ENCODE assay signal across 36 cellular contexts in genomic region chr2:212066546-212066945, GRCh38.
"Had no signal": no experiment of that assay in that cellular context is flagged by ENCODE, and none has a peak within 500 bp of the region (broad histone marks: within the 10 kb centered on the region; RNA-seq: fewer than 3 reads in every experiment).

No MANE protein-coding gene starts in this region.

- H3K27ac Mint-ChIP-seq: activated B cell treated with CpG ODN at 0.5 μM for 24 hours; activated CD4-positive, alpha-beta memory T cell treated with anti-CD3 and anti-CD28 coated beads for 36 hours; activated CD4-positive, alpha-beta T cell treated with anti-CD3 and anti-CD28 coated beads, Interleukin-2, amount 10 ng/mL, durations not matched to agents 24 days and 14 days; activated CD8-positive, alpha-beta T cell treated with anti-CD3 and anti-CD28 coated beads for 36 hours; activated naive CD4-positive, alpha-beta T cell treated with anti-CD3 and anti-CD28 coated beads, Interleukin-2, amount 10 ng/mL, durations not matched to agents 7 days and 5 days; activated naive CD4-positive, alpha-beta T cell treated with anti-CD3 and anti-CD28 coated beads, Interleukin-2, amount 50 U/mL, for 24 hours; activated naive CD8-positive, alpha-beta T cell; activated naive CD8-positive, alpha-beta T cell treated with anti-CD3 and anti-CD28 coated beads, Interleukin-2, amount 10 ng/mL, durations not matched to agents 7 days and 5 days; activated naive CD8-positive, alpha-beta T cell treated with anti-CD3 and anti-CD28 coated beads, Interleukin-2, amount 50 U/mL, for 24 hours; activated T-cell treated with anti-CD3 and anti-CD28 coated beads, Interleukin-2, amount 50 U/mL, for 72 hours; activated T-helper 1 cell treated with anti-CD3 and anti-CD28 coated beads, Interleukin-12 subunit alpha, Interleukin-12 subunit beta, Interleukin-2, Interleukin-4 antibody, amounts not matched to agents 30 ng/mL and 10 ng/mL and 1 ng/mL, durations not matched to agents 14 hours and 24 hours and 36 hours; activated T-helper 17 cell treated with anti-CD3 and anti-CD28 coated beads, Interleukin-2, amount 50 U/mL, for 72 hours; T-helper 1 cell treated with Interleukin-12 subunit alpha and Interleukin-12 subunit beta and Interleukin-4 antibody, amounts not matched to agents 30 μg/mL and 1 μg/mL, for 36 hours; T-helper 2 cell treated with Interferon-gamma antibody and Interleukin-4, amounts not matched to agents 5 μg/mL and 100 μg/mL, for 36 hours had no signal

- ATAC-seq: activated CD8-positive, alpha-beta T cell treated with anti-CD3 and anti-CD28 coated beads for 36 hours; activated naive CD8-positive, alpha-beta T cell treated with anti-CD3 and anti-CD28 coated beads, Interleukin-2, amount 50 U/mL, for 24 hours; activated T-cell treated with anti-CD3 and anti-CD28 coated beads, Interleukin-2, amount 50 U/mL, for 4 hours; activated T-cell treated with anti-CD3 and anti-CD28 coated beads, Interleukin-2, amount 50 U/mL, for 72 hours; activated T-helper 17 cell treated with anti-CD3 and anti-CD28 coated beads, Interleukin-2, amount 50 U/mL, for 72 hours had no signal

- H3K27ac ChIP-seq: ascending aorta, VCaP had no signal

- H3K27me3 Mint-ChIP-seq: activated B cell treated with CpG ODN at 0.5 μM for 24 hours; activated CD4-positive, alpha-beta memory T cell treated with anti-CD3 and anti-CD28 coated beads for 36 hours; activated CD4-positive, alpha-beta T cell treated with anti-CD3 and anti-CD28 coated beads, Interleukin-2, amount 10 ng/mL, durations not matched to agents 24 days and 14 days; activated CD8-positive, alpha-beta T cell treated with anti-CD3 and anti-CD28 coated beads for 36 hours; activated naive CD4-positive, alpha-beta T cell treated with anti-CD3 and anti-CD28 coated beads, Interleukin-2, amount 10 ng/mL, durations not matched to agents 7 days and 5 days; activated naive CD4-positive, alpha-beta T cell treated with anti-CD3 and anti-CD28 coated beads, Interleukin-2, amount 50 U/mL, for 24 hours; activated naive CD8-positive, alpha-beta T cell; activated naive CD8-positive, alpha-beta T cell treated with anti-CD3 and anti-CD28 coated beads, Interleukin-2, amount 10 ng/mL, durations not matched to agents 7 days and 5 days; activated naive CD8-positive, alpha-beta T cell treated with anti-CD3 and anti-CD28 coated beads, Interleukin-2, amount 50 U/mL, for 24 hours; activated T-helper 17 cell treated with anti-CD3 and anti-CD28 coated beads, Interleukin-2, amount 50 U/mL, for 72 hours; brain had no signal

- H3K9me3 Mint-ChIP-seq: activated CD4-positive, alpha-beta T cell treated with anti-CD3 and anti-CD28 coated beads, Interleukin-2, amount 10 ng/mL, durations not matched to agents 24 days and 14 days; activated CD8-positive, alpha-beta T cell treated with anti-CD3 and anti-CD28 coated beads for 36 hours; activated naive CD8-positive, alpha-beta T cell treated with anti-CD3 and anti-CD28 coated beads, Interleukin-2, amount 10 ng/mL, durations not matched to agents 7 days and 5 days; activated T-helper 1 cell treated with anti-CD3 and anti-CD28 coated beads, Interleukin-12 subunit alpha, Interleukin-12 subunit beta, Interleukin-2, Interleukin-4 antibody, amounts not matched to agents 30 ng/mL and 10 ng/mL and 1 ng/mL, durations not matched to agents 14 hours and 24 hours and 36 hours; brain; T-helper 1 cell treated with Interleukin-12 subunit alpha and Interleukin-12 subunit beta and Interleukin-4 antibody, amounts not matched to agents 30 μg/mL and 1 μg/mL, for 36 hours; T-helper 2 cell treated with Interferon-gamma antibody and Interleukin-4, amounts not matched to agents 5 μg/mL and 100 μg/mL, for 36 hours had no signal

- H3K36me3 ChIP-seq: ascending aorta had no signal

- H3K4me3 Mint-ChIP-seq: activated B cell treated with CpG ODN at 0.5 μM for 24 hours; activated CD4-positive, alpha-beta memory T cell treated with anti-CD3 and anti-CD28 coated beads for 36 hours; activated CD4-positive, alpha-beta T cell treated with anti-CD3 and anti-CD28 coated beads, Interleukin-2, amount 10 ng/mL, durations not matched to agents 24 days and 14 days; activated CD8-positive, alpha-beta T cell treated with anti-CD3 and anti-CD28 coated beads for 36 hours; activated naive CD4-positive, alpha-beta T cell treated with anti-CD3 and anti-CD28 coated beads, Interleukin-2, amount 10 ng/mL, durations not matched to agents 7 days and 5 days; activated naive CD4-positive, alpha-beta T cell treated with anti-CD3 and anti-CD28 coated beads, Interleukin-2, amount 50 U/mL, for 24 hours; activated naive CD8-positive, alpha-beta T cell; activated naive CD8-positive, alpha-beta T cell treated with anti-CD3 and anti-CD28 coated beads, Interleukin-2, amount 10 ng/mL, durations not matched to agents 7 days and 5 days; activated naive CD8-positive, alpha-beta T cell treated with anti-CD3 and anti-CD28 coated beads, Interleukin-2, amount 50 U/mL, for 24 hours; activated T-cell treated with anti-CD3 and anti-CD28 coated beads, Interleukin-2, amount 50 U/mL, for 4 hours; activated T-cell treated with anti-CD3 and anti-CD28 coated beads, Interleukin-2, amount 50 U/mL, for 72 hours; activated T-helper 1 cell treated with anti-CD3 and anti-CD28 coated beads, Interleukin-12 subunit alpha, Interleukin-12 subunit beta, Interleukin-2, Interleukin-4 antibody, amounts not matched to agents 30 ng/mL and 10 ng/mL and 1 ng/mL, durations not matched to agents 14 hours and 24 hours and 36 hours; activated T-helper 17 cell treated with anti-CD3 and anti-CD28 coated beads, Interleukin-2, amount 50 U/mL, for 72 hours; brain; T-helper 1 cell treated with Interleukin-12 subunit alpha and Interleukin-12 subunit beta and Interleukin-4 antibody, amounts not matched to agents 30 μg/mL and 1 μg/mL, for 36 hours; T-helper 2 cell treated with Interferon-gamma antibody and Interleukin-4, amounts not matched to agents 5 μg/mL and 100 μg/mL, for 36 hours had no signal

- H3K4me1 ChIP-seq: ascending aorta had no signal

- H3K9me3 ChIP-seq: ascending aorta had no signal

- FAIRE-seq: TTC549 had no signal

- H3K4me3 ChIP-seq: ascending aorta had no signal

- H3K4me1 Mint-ChIP-seq: activated B cell treated with CpG ODN at 0.5 μM for 24 hours; activated CD4-positive, alpha-beta T cell treated with anti-CD3 and anti-CD28 coated beads, Interleukin-2, amount 10 ng/mL, durations not matched to agents 24 days and 14 days; activated naive CD4-positive, alpha-beta T cell treated with anti-CD3 and anti-CD28 coated beads, Interleukin-2, amount 10 ng/mL, durations not matched to agents 7 days and 5 days; activated naive CD4-positive, alpha-beta T cell treated with anti-CD3 and anti-CD28 coated beads, Interleukin-2, amount 50 U/mL, for 24 hours; activated naive CD8-positive, alpha-beta T cell treated with anti-CD3 and anti-CD28 coated beads, Interleukin-2, amount 10 ng/mL, durations not matched to agents 7 days and 5 days; activated naive CD8-positive, alpha-beta T cell treated with anti-CD3 and anti-CD28 coated beads, Interleukin-2, amount 50 U/mL, for 24 hours; activated T-helper 17 cell treated with anti-CD3 and anti-CD28 coated beads, Interleukin-2, amount 50 U/mL, for 72 hours had no signal

- H3K36me3 Mint-ChIP-seq: activated CD4-positive, alpha-beta memory T cell treated with anti-CD3 and anti-CD28 coated beads for 36 hours; activated naive CD4-positive, alpha-beta T cell treated with anti-CD3 and anti-CD28 coated beads, Interleukin-2, amount 10 ng/mL, durations not matched to agents 7 days and 5 days; activated naive CD4-positive, alpha-beta T cell treated with anti-CD3 and anti-CD28 coated beads, Interleukin-2, amount 50 U/mL, for 24 hours; activated naive CD8-positive, alpha-beta T cell; activated naive CD8-positive, alpha-beta T cell treated with anti-CD3 and anti-CD28 coated beads, Interleukin-2, amount 10 ng/mL, durations not matched to agents 7 days and 5 days; brain had no signal

- DNase-seq: activated B cell treated with CpG ODN at 0.5 μM for 24 hours; activated CD4-positive, alpha-beta memory T cell treated with anti-CD3 and anti-CD28 coated beads for 36 hours; activated CD4-positive, alpha-beta T cell treated with anti-CD3 and anti-CD28 coated beads for 4 hours; activated CD4-positive, alpha-beta T cell treated with anti-CD3 and anti-CD28 coated beads, Interleukin-2, amount 10 ng/mL, durations not matched to agents 24 days and 14 days; activated CD4-positive, alpha-beta T cell treated with anti-CD3 and anti-CD28 coated beads, Interleukin-2, amount 50 U/mL, for 1 hour; activated CD4-positive, alpha-beta T cell treated with anti-CD3 and anti-CD28 coated beads, Interleukin-2, amount 50 U/mL, for 4 hours; activated CD4-positive, CD25-positive, alpha-beta regulatory T cell treated with anti-CD3 and anti-CD28 coated beads, Interleukin-2, amount 50 U/mL, for 72 hours; activated CD8-positive, alpha-beta memory T cell treated with anti-CD3 and anti-CD28 coated beads, Interleukin-2, amount 50 U/mL, for 4 hours; activated CD8-positive, alpha-beta T cell treated with anti-CD3 and anti-CD28 coated beads for 36 hours; activated effector memory CD4-positive, alpha-beta T cell treated with Interleukin-2 at 50 U/mL for 16 hours; activated gamma-delta T cell; activated naive CD4-positive, alpha-beta T cell treated with anti-CD3 and anti-CD28 coated beads, Interleukin-2, amount 10 ng/mL, durations not matched to agents 7 days and 5 days; activated naive CD4-positive, alpha-beta T cell treated with Interleukin-2 at 50 U/mL for 16 hours; activated naive CD8-positive, alpha-beta T cell treated with anti-CD3 and anti-CD28 coated beads, Interleukin-2, amount 10 ng/mL, durations not matched to agents 7 days and 5 days; activated naive CD8-positive, alpha-beta T cell treated with anti-CD3 and anti-CD28 coated beads, Interleukin-2, amount 50 U/mL, for 24 hours; activated T-cell treated with anti-CD3 and anti-CD28 coated beads for 4 hours; activated T-cell treated with anti-CD3 and anti-CD28 coated beads, Interleukin-2, amount 50 U/mL, for 1 hour; activated T-cell treated with anti-CD3 and anti-CD28 coated beads, Interleukin-2, amount 50 U/mL, for 4 hours; activated T-cell treated with anti-CD3 and anti-CD28 coated beads, Interleukin-2, amount 50 U/mL, for 72 hours; amygdala; anterior cingulate cortex; central memory CD4-positive, alpha-beta T cell; SW 1271; T-helper 1 cell; T-helper 2 cell; T-helper 9 cell had no signal

- H3K27me3 ChIP-seq: ascending aorta had no signal
